25 cellular contexts compared by ENCODE assay signal in genomic region chr2:166084301-166084700, GRCh38. TPM values are rescaled to one million over a fixed set of nuclear protein-coding genes. Genes with fewer than 3 reads are reported as not detected.
DNase-seq lines count a peak whose midpoint lies in the region; ATAC-seq, FAIRE-seq and TF ChIP-seq lines count a peak whose summit lies in the region.
"Had no signal": no experiment of that assay in that cellular context is flagged by ENCODE, and none has a peak within 500 bp of the region (broad histone marks: within the 10 kb centered on the region; RNA-seq: fewer than 3 reads in every experiment).

No MANE protein-coding gene starts in this region.

- H3K4me2 ChIP-seq in HepG2 (ENCODE audit: low read depth, low read length), result no peak overlapping the region
- no peak overlapping the region for H3K4me2 ChIP-seq in K562 (ENCODE audit: insufficient read depth, low read length)
- no peak overlapping the region for H3K4me2 ChIP-seq in neuronal stem cell (ENCODE audit: insufficient read depth, low read length, poor library complexity, severe bottlenecking)

- no peak overlapping the region for H2BK12ac ChIP-seq in neuronal stem cell (ENCODE audit: low read length)

- no peak overlapping the region for H3K9ac ChIP-seq in HepG2 (ENCODE audit: insufficient read depth, low read depth, low read length)
- H3K9ac ChIP-seq in K562 (ENCODE audit: insufficient read depth in 1 of 2, low read depth in 2 of 2, low read length in 2 of 2), result no peak overlapping the region
- no peak overlapping the region for H3K9ac ChIP-seq in neuronal stem cell (ENCODE audit: low read depth, low read length, poor library complexity)
- H3K9ac ChIP-seq: GM23248 had no signal

- no peak overlapping the region for H3K23ac ChIP-seq in neuronal stem cell (ENCODE audit: low read depth, low read length, poor library complexity)

- H4K91ac ChIP-seq in neuronal stem cell (ENCODE audit: low read depth, low read length, poor library complexity), result no peak overlapping the region

- H3K9me1 ChIP-seq in K562 (ENCODE audit: control insufficient read depth, insufficient read depth, low read length), result no peaks in the 10 kb centered on the region

- no peak overlapping the region for H2BK15ac ChIP-seq in neuronal stem cell (ENCODE audit: low read length)

- DNase-seq in HepG2 (ENCODE audit: low spot score) (no peak), right lobe of liver (no peak), K562 (ENCODE audit: extremely low read depth in 1 of 4, low spot score in 3 of 4) (no peak), fibroblast of the aortic adventitia (ENCODE audit: low read depth) (peak; percentile 17), neuronal stem cell (ENCODE audit: low spot score) (no peak), breast epithelium (ENCODE audit: low spot score in 2 of 2) (no peak)
- DNase-seq in activated CD4-positive, CD25-positive, alpha-beta regulatory T cell (lab: John Stamatoyannopoulos, UW), result no peak
- DNase-seq in activated naive CD4-positive, alpha-beta T cell treated with Interleukin-2 at 50 U/mL for 16 hours, result no peak
- DNase-seq: 8988T; ACHN; BE2C; C1 segment of cervical spinal cord; CD4-positive, CD25-positive, alpha-beta regulatory T cell; CD8-positive, alpha-beta memory T cell; COR-L47; DMS 273 treated with DMSO at 0.1 percent for 48 hours; DMS53; DND-41; EL; GM23248; HCEC 1CT had no signal

- FAIRE-seq in HepG2 (lab: Jason Lieb, UNC), result no peak
- FAIRE-seq in K562 (lab: Jason Lieb, UNC), result no peak
- FAIRE-seq: GM12891, GM19239 had no signal

- no peaks in the 10 kb centered on the region for H3K79me1 ChIP-seq in neuronal stem cell (ENCODE audit: low read depth, low read length)

- TF ChIP-seq RAD21 in HepG2 (CRISPR knock-in tag; IDR thresholded peaks at IDR 0.05), result no peak
- TF ChIP-seq RAD21 in K562 (CRISPR knock-in tag; conservative IDR thresholded peaks at IDR 0.05 in 1 of 2, IDR thresholded peaks at IDR 0.05 in 1 of 2), result no peak

- CTCF ChIA-PET in HepG2 (lab: Yijun Ruan, JAX; ENCODE audit: low intra/inter-chr PET ratio, low total read pairs) (no interaction called here), K562 (lab: Yijun Ruan, JAX; ENCODE audit: low intra/inter-chr PET ratio) (no interaction called here)

- intact Hi-C loops in HepG2 (cut with micrococcal nuclease; ENCODE audit: unreplicated experiment), result no loop called here
- intact Hi-C loops in right lobe of liver (cut with DNase I), result no loop called here
- intact Hi-C loops in K562 (cut with micrococcal nuclease), result no loop called here
- intact Hi-C loops in breast epithelium (cut with DNase I; ENCODE audit: low total_unique reads), result no loop called here

- H3K79me2 ChIP-seq in HepG2 (ENCODE audit: insufficient read depth, low read length) (no peaks in the 10 kb centered on the region), K562 (ENCODE audit: control insufficient read depth, insufficient read depth, low read length) (no peaks in the 10 kb centered on the region)

- in situ Hi-C loops in HepG2 (cut with HindIII; ENCODE audit: extremely low pct_ligation_motif_present, low pct_unique_long_range_greater_than_20kb) (no loop called here), K562 (cut with MboI) (no loop called here)

- H3K9me3 ChIP-seq in HepG2 (ENCODE audit: low read length), result no peaks in the 10 kb centered on the region
- no peaks in the 10 kb centered on the region for H3K9me3 ChIP-seq in right lobe of liver
- H3K9me3 ChIP-seq in K562 (replicated peaks; ENCODE audit: control insufficient read depth, insufficient read depth, low read depth, low read length), result no peaks in the 10 kb centered on the region
- no peaks in the 10 kb centered on the region for H3K9me3 ChIP-seq in neuronal stem cell (replicated peaks in 1 of 2; ENCODE audit: control insufficient read depth in 2 of 2, insufficient read depth in 1 of 2, low read depth in 1 of 2, low read length in 2 of 2)
- no peaks in the 10 kb centered on the region for H3K9me3 ChIP-seq in breast epithelium
- H3K9me3 ChIP-seq: BE2C had no signal

- TF ChIP-seq EP300 in HepG2 (IDR thresholded peaks at IDR 0.05; ENCODE audit: low read depth in 2 of 2, low read length in 2 of 2), result no peak
- no peak for TF ChIP-seq EP300 in HepG2 (CRISPR knock-in tag; IDR thresholded peaks at IDR 0.05; ENCODE audit: borderline replicate concordance)
- no peak for TF ChIP-seq EP300 in K562 (IDR thresholded peaks at IDR 0.05; ENCODE audit: low read length)

- no peak overlapping the region for H2BK5ac ChIP-seq in neuronal stem cell (ENCODE audit: low read length)

- H3K27me3 ChIP-seq in HepG2 (ENCODE audit: control insufficient read depth in 1 of 2, insufficient read depth in 2 of 2, low read length in 2 of 2), result no peaks in the 10 kb centered on the region
- no peaks in the 10 kb centered on the region for H3K27me3 ChIP-seq in right lobe of liver
- no peaks in the 10 kb centered on the region for H3K27me3 ChIP-seq in K562 (ENCODE audit: control insufficient read depth in 2 of 2, insufficient read depth in 2 of 2, low read length in 2 of 2)
- H3K27me3 ChIP-seq in neuronal stem cell (ENCODE audit: control insufficient read depth in 3 of 3, insufficient read depth in 3 of 3, low read depth in 1 of 3, low read length in 3 of 3), result no peaks in the 10 kb centered on the region
- no peaks in the 10 kb centered on the region for H3K27me3 ChIP-seq in breast epithelium
- H3K27me3 ChIP-seq: BE2C had no signal

- H3K36me3 ChIP-seq in HepG2 (replicated peaks in 1 of 2; ENCODE audit: control insufficient read depth in 1 of 2, insufficient read depth in 2 of 2, low read length in 2 of 2) (no peaks in the 10 kb centered on the region), right lobe of liver (no peaks in the 10 kb centered on the region), K562 (ENCODE audit: control insufficient read depth, insufficient read depth, low read length) (no peaks in the 10 kb centered on the region), neuronal stem cell (replicated peaks in 1 of 2; ENCODE audit: control insufficient read depth in 2 of 2, insufficient read depth in 2 of 2, low read length in 2 of 2) (no peaks in the 10 kb centered on the region), breast epithelium (no peaks in the 10 kb centered on the region)
- H3K36me3 ChIP-seq: BE2C had no signal

- H3K18ac ChIP-seq in neuronal stem cell (ENCODE audit: low read length), result no peak overlapping the region

- no peak overlapping the region for H2BK120ac ChIP-seq in neuronal stem cell (ENCODE audit: low read depth, low read length)

- H3K4me1 ChIP-seq in HepG2 (ENCODE audit: insufficient read depth, low read length), result peaks cover 28% of the 10 kb centered on the region
- H3K4me1 ChIP-seq in right lobe of liver, result no peaks in the 10 kb centered on the region
- H3K4me1 ChIP-seq in K562 (replicated peaks in 1 of 2; ENCODE audit: control insufficient read depth in 2 of 2, insufficient read depth in 2 of 2, low read length in 2 of 2), result no peaks in the 10 kb centered on the region
- H3K4me1 ChIP-seq in neuronal stem cell (ENCODE audit: control insufficient read depth in 2 of 2, insufficient read depth in 1 of 2, low read depth in 1 of 2, low read length in 2 of 2), result peaks cover 3 to 6% of the 10 kb centered on the region in 2 donors
- H3K4me1 ChIP-seq in breast epithelium, result no peaks in the 10 kb centered on the region
- H3K4me1 ChIP-seq: BE2C had no signal

- no peak overlapping the region for H2AFZ ChIP-seq in HepG2 (ENCODE audit: low read length)
- H2AFZ ChIP-seq in K562 (ENCODE audit: low read depth, low read length), result no peak overlapping the region
- peak overlapping the region; percentile 18 for H2AFZ ChIP-seq in neuronal stem cell (ENCODE audit: low read length)
- H2AFZ ChIP-seq: GM23248 had no signal

- POLR2A ChIA-PET in HepG2 (lab: Yijun Ruan, JAX) (no interaction called here), K562 (lab: Yijun Ruan, JAX) (no interaction called here)

- H3K14ac ChIP-seq in neuronal stem cell (ENCODE audit: low read length), result no peak overlapping the region

- no peak for TF ChIP-seq POLR2A in HepG2 (IDR thresholded peaks at IDR 0.05; ENCODE audit: insufficient read depth in 1 of 2, low read depth in 2 of 2, low read length in 2 of 2)
- no peak for TF ChIP-seq POLR2A in right lobe of liver (IDR thresholded peaks at IDR 0.05)
- no peak for TF ChIP-seq POLR2A in K562 (conservative IDR thresholded peaks at IDR 0.05)
- no peak for TF ChIP-seq POLR2A in breast epithelium (IDR thresholded peaks at IDR 0.05)

- ATAC-seq in HepG2, result no peak
- ATAC-seq in right lobe of liver, result no peak
- no peak for ATAC-seq in K562

- no peak overlapping the region for H2AK5ac ChIP-seq in neuronal stem cell (ENCODE audit: low read depth, low read length)

- H3K4ac ChIP-seq in neuronal stem cell (ENCODE audit: low read length), result no peak overlapping the region

- no TSS peak for BruUV-seq in HepG2 (replicated peaks; lab: Mats Ljungman, UMichigan)
- BruUV-seq in K562 (replicated peaks; lab: Mats Ljungman, UMichigan), result no TSS peak

- no peak overlapping the region for H4K8ac ChIP-seq in neuronal stem cell (ENCODE audit: low read depth, low read length)

- H3K4me3 ChIP-seq in HepG2 (replicated peaks in 1 of 3; ENCODE audit: insufficient read depth in 1 of 3, low read depth in 2 of 3, low read length in 3 of 3), result no peak overlapping the region
- no peak overlapping the region for H3K4me3 ChIP-seq in right lobe of liver
- H3K4me3 ChIP-seq in K562, result no peak overlapping the region
- no peak overlapping the region for H3K4me3 ChIP-seq in fibroblast of the aortic adventitia (ENCODE audit: low read depth, low read length)
- no peak overlapping the region for H3K4me3 ChIP-seq in neuronal stem cell (ENCODE audit: low read length in 2 of 2)
- H3K4me3 ChIP-seq in breast epithelium, result no peak overlapping the region
- H3K4me3 ChIP-seq: GM23248 had no signal

- H4K20me1 ChIP-seq in HepG2 (ENCODE audit: insufficient read depth, low read length) (no peaks in the 10 kb centered on the region), K562 (replicated peaks; ENCODE audit: control insufficient read depth, insufficient read depth, low read length) (no peaks in the 10 kb centered on the region)

- H3K27ac ChIP-seq in HepG2 (ENCODE audit: extremely low read length, insufficient read depth, low read length) (no peak overlapping the region), right lobe of liver (no peak overlapping the region), K562 (ENCODE audit: extremely low read depth, low read depth, low read length) (no peak overlapping the region), neuronal stem cell (replicated peaks; ENCODE audit: low read length) (no peak overlapping the region), breast epithelium (no peak overlapping the region)
- H3K27ac ChIP-seq: GM23248 had no signal

- TF ChIP-seq CTCF in HepG2 (CRISPR knock-in tag; IDR thresholded peaks at IDR 0.05) (no peak), right lobe of liver (IDR thresholded peaks at IDR 0.05) (no peak), K562 (IDR thresholded peaks at IDR 0.05 in 2 of 3, conservative IDR thresholded peaks at IDR 0.05 in 1 of 3; ENCODE audit: insufficient read depth in 2 of 3, low read depth in 1 of 3, low read length in 3 of 3) (no peak), fibroblast of the aortic adventitia (IDR thresholded peaks at IDR 0.05; ENCODE audit: insufficient read depth, low read length) (no peak), breast epithelium (IDR thresholded peaks at IDR 0.05) (no peak)

RNA-seq across cellular contexts. Expression of gene SCN1A, which starts 43.5 kb away (rescaled TPM):
- total RNA-seq in HepG2 (2016; rRNA removed; fragmentation: Illumina TruSeq; extraction: Trizol) (19.6 and 39.4 TPM in 2 replicates), right lobe of liver (not detected), K562 (2014; rRNA removed) (not detected in 2 replicates), K562 (2014; rRNA removed; fragmentation: Illumina TruSeq; extraction: Trizol) (not detected in 2 replicates), K562 (2015; rRNA removed; fragmentation: Illumina TruSeq; extraction: Trizol) (not detected in 2 replicates), K562 (2021) (not detected in 2 replicates), fibroblast of the aortic adventitia (ENCODE audit: low replicate concordance) (0.09 and 0.16 TPM in 2 replicates), breast epithelium (not detected)
- total RNA-seq in HepG2 (2016; cell fraction: cytosol; rRNA removed; fragmentation: Illumina TruSeq; extraction: Trizol; ENCODE audit: low read depth), result 2.4 and 3.5 TPM in 2 replicates
- total RNA-seq in HepG2 (2016; cell fraction: insoluble cytoplasmic fraction; rRNA removed; fragmentation: Illumina TruSeq; extraction: Trizol), result 19.3 and 35.5 TPM in 2 replicates
- total RNA-seq in HepG2 (2016; cell fraction: membrane; rRNA removed; fragmentation: Illumina TruSeq; extraction: Trizol), result 5.8 and 8.3 TPM in 2 replicates
- total RNA-seq in HepG2 (2016; cell fraction: nucleus; rRNA removed; fragmentation: Illumina TruSeq; extraction: Trizol), result 141 and 149 TPM in 2 replicates
- polyA plus RNA-seq in HepG2 (2011; rRNA removed) (14.9 and 19.9 TPM in 2 replicates), K562 (2011; rRNA removed) (not detected in 2 replicates), K562 (2014; fragmentation: Illumina TruSeq; extraction: Trizol) (not detected in 2 replicates), K562 (2014; fragmentation: Nextera tagmentation; extraction: Ambion mirVana) (not detected), K562 (2014; rRNA removed) (not detected in 2 replicates)
- 2.7 and 3.9 TPM in 2 replicates for polyA plus RNA-seq in HepG2 (2011; cell fraction: cytosol; rRNA removed)
- polyA plus RNA-seq in HepG2 (2011; cell fraction: nucleus; rRNA removed), result 47.7 and 48.1 TPM in 2 replicates
- 15.2 and 31.7 TPM in 2 replicates for polyA plus RNA-seq in HepG2 (2012)
- 0.17 and 0.38 TPM in 2 replicates for polyA plus RNA-seq in HepG2 (2016; cell fraction: cytosol; fragmentation: Illumina TruSeq; extraction: Trizol; ENCODE audit: low read depth)
- polyA plus RNA-seq in HepG2 (2016; cell fraction: insoluble cytoplasmic fraction; fragmentation: Illumina TruSeq; extraction: Trizol; ENCODE audit: low read depth), result 6.1 and 6.6 TPM in 2 replicates
- 0.72 and 1.3 TPM in 2 replicates for polyA plus RNA-seq in HepG2 (2016; cell fraction: membrane; fragmentation: Illumina TruSeq; extraction: Trizol; ENCODE audit: low read depth)
- polyA plus RNA-seq in HepG2 (2016; cell fraction: nucleus; fragmentation: Illumina TruSeq; extraction: Trizol; ENCODE audit: insufficient read depth, low read depth), result 138 and 145 TPM in 2 replicates
- polyA minus RNA-seq in HepG2 (2011; rRNA and poly(A)+ RNA removed; ENCODE audit: low replicate concordance), result 0.14 and 28.2 TPM in 2 replicates
- 7.8 and 8.3 TPM in 2 replicates for polyA minus RNA-seq in HepG2 (2011; cell fraction: cytosol; rRNA and poly(A)+ RNA removed)
- polyA minus RNA-seq in HepG2 (2011; cell fraction: nucleus; rRNA and poly(A)+ RNA removed), result 174 and 195 TPM in 2 replicates
- not detected in 2 replicates for total RNA-seq in K562 (2011; cell fraction: chromatin; rRNA removed; ENCODE audit: low replicate concordance)
- not detected in 2 replicates for total RNA-seq in K562 (2011; cell fraction: nucleolus; rRNA removed)
- total RNA-seq in K562 (2011; cell fraction: nucleoplasm; rRNA removed), result not detected in 2 replicates
- not detected in 2 replicates for polyA plus RNA-seq in K562 (2011; cell fraction: cytosol; rRNA removed)
- not detected in 2 replicates for polyA plus RNA-seq in K562 (2011; cell fraction: nucleus; rRNA removed)
- polyA plus RNA-seq in K562 (2012), result 0.04 TPM in 1 of 2 replicates, not detected in the other
- not detected in 2 replicates for polyA minus RNA-seq in K562 (2011; rRNA and poly(A)+ RNA removed)
- not detected in 2 replicates for polyA minus RNA-seq in K562 (2011; cell fraction: cytosol; rRNA and poly(A)+ RNA removed)
- not detected in 2 replicates for polyA minus RNA-seq in K562 (2011; cell fraction: nucleus; rRNA and poly(A)+ RNA removed)
- polyA plus RNA-seq in neuronal stem cell (2013, experiment 1 of 2), result 1.2 TPM
- 1.1 TPM for polyA plus RNA-seq in neuronal stem cell (2013, experiment 2 of 2)
- total RNA-seq: CD4-positive, CD25-positive, alpha-beta regulatory T cell; CD8-positive, alpha-beta memory T cell; G401; GM23248; HT-29 had no signal
- polyA plus RNA-seq: CD4-positive, CD25-positive, alpha-beta regulatory T cell; CD8-positive, alpha-beta memory T cell had no signal

Comparison
In these comparisons a context has a peak if more than half of its experiments do, and no peak if none do; other contexts are left out.
1. Of the 241 proteins assayed by ChIP-seq in both HepG2 and K562: peak only in HepG2: none; only in K562: MAFG; in both: MAFF and MAFK; in neither: 238.